ENCODE assay signal across 8 cellular contexts in genomic region chr4:16227462-16227868, GRCh38. TPM values are rescaled to one million over a fixed set of nuclear protein-coding genes. Genes with fewer than 3 reads are reported as not detected.
DNase-seq lines count a peak whose midpoint lies in the region; ATAC-seq, FAIRE-seq and TF ChIP-seq lines count a peak whose summit lies in the region.

No MANE protein-coding gene starts in this region.

- H3K27ac ChIP-seq in HUES48 (ENCODE audit: low read depth, low read length) (peak overlapping the region; percentile 92), neutrophil (peak overlapping the region; percentile 95)

- H3K4me1 ChIP-seq in HUES48 (ENCODE audit: control insufficient read depth, insufficient read depth, low read length): peaks cover 42% of the 10 kb centered on the region
- peaks cover 52 to 57% of the 10 kb centered on the region in 2 experiments for H3K4me1 ChIP-seq in neutrophil (ENCODE audit: control insufficient read depth in 1 of 2, insufficient read depth in 1 of 2, low read depth in 1 of 2, low read length in 1 of 2)

- peak; percentile 3 for ATAC-seq in GM18502 (IDR thresholded peaks at IDR 0.05; ENCODE audit: poor library complexity, unreplicated experiment)
- no peak for ATAC-seq in GM21526 (IDR thresholded peaks at IDR 0.05; ENCODE audit: low FRiP score, unreplicated experiment)

- H3K9ac ChIP-seq in HUES48 (ENCODE audit: low read depth, low read length): peak overlapping the region; percentile 88; the same call in 1 of the 2 replicates

- peak overlapping the region; percentile 70 for H3K4me3 ChIP-seq in HUES48 (ENCODE audit: low read depth, low read length)
- H3K4me3 ChIP-seq in neutrophil (ENCODE audit: low read depth in 1 of 2, low read length in 1 of 2): peak overlapping the region; percentile 73 to 77

- peak overlapping the region; percentile 95 for H3K4me3 Mint-ChIP-seq in activated T-helper 2 cell treated with anti-CD3 and anti-CD28 coated beads, Interferon-gamma antibody, Interleukin-2, Interleukin-4, amounts not matched to agents 10 μg/mL and 5 μg/mL and 100 μg/mL, durations not matched to agents 14 hours and 24 hours and 36 hours (ENCODE audit: low read depth)

- FAIRE-seq in HTR-8/SVneo (lab: Jason Lieb, UNC): no peak
- FAIRE-seq in urothelium cell line (lab: Jason Lieb, UNC): no peak

- no peaks in the 10 kb centered on the region for H3K36me3 ChIP-seq in HUES48 (ENCODE audit: control insufficient read depth, insufficient read depth, low read length)
- H3K36me3 ChIP-seq in neutrophil: no peaks in the 10 kb centered on the region

- peaks cover 50% of the 10 kb centered on the region for H3K4me1 Mint-ChIP-seq in activated T-helper 2 cell treated with anti-CD3 and anti-CD28 coated beads, Interferon-gamma antibody, Interleukin-2, Interleukin-4, amounts not matched to agents 10 μg/mL and 5 μg/mL and 100 μg/mL, durations not matched to agents 14 hours and 24 hours and 36 hours (ENCODE audit: low read depth)

- H3K27me3 ChIP-seq in HUES48 (ENCODE audit: control insufficient read depth, insufficient read depth, low read length): no peaks in the 10 kb centered on the region
- no peaks in the 10 kb centered on the region for H3K27me3 ChIP-seq in neutrophil

- H3K9me3 ChIP-seq in HUES48 (ENCODE audit: control insufficient read depth, insufficient read depth, low read length): no peaks in the 10 kb centered on the region
- H3K9me3 ChIP-seq in neutrophil: no peaks in the 10 kb centered on the region

- peak overlapping the region; percentile 98 for H3K27ac Mint-ChIP-seq in activated T-helper 2 cell treated with anti-CD3 and anti-CD28 coated beads, Interferon-gamma antibody, Interleukin-2, Interleukin-4, amounts not matched to agents 10 μg/mL and 5 μg/mL and 100 μg/mL, durations not matched to agents 14 hours and 24 hours and 36 hours

- DNase-seq in activated T-helper 2 cell treated with anti-CD3 and anti-CD28 coated beads, Interferon-gamma antibody, Interleukin-2, Interleukin-4, amounts not matched to agents 10 μg/mL and 5 μg/mL and 100 μg/mL, durations not matched to agents 14 hours and 24 hours and 36 hours (ENCODE audit: low spot score): no peak
- DNase-seq in globus pallidus (ENCODE audit: low spot score) (peak; percentile 54), HTR-8/SVneo (ENCODE audit: insufficient read length, low spot score) (no peak), urothelium cell line (ENCODE audit: low spot score) (no peak)

- peaks cover 33% of the 10 kb centered on the region for H3K36me3 Mint-ChIP-seq in activated T-helper 2 cell treated with anti-CD3 and anti-CD28 coated beads, Interferon-gamma antibody, Interleukin-2, Interleukin-4, amounts not matched to agents 10 μg/mL and 5 μg/mL and 100 μg/mL, durations not matched to agents 14 hours and 24 hours and 36 hours (ENCODE audit: low read depth)

- no peak for TF ChIP-seq CTCF in neutrophil (IDR thresholded peaks at IDR 0.05)

- intact Hi-C loops in activated T-helper 2 cell treated with anti-CD3 and anti-CD28 coated beads, Interferon-gamma antibody, Interleukin-2, Interleukin-4, amounts not matched to agents 10 μg/mL and 5 μg/mL and 100 μg/mL, durations not matched to agents 14 hours and 24 hours and 36 hours (cut with micrococcal nuclease): loop anchor here (5.0 to 10.0 kb wide), 5 partner anchors 35 to 1587 kb away; partner anchors contain the start of genes CPEB2, DCAF16, FBXL5 and NCAPG

- H3K27me3 Mint-ChIP-seq in activated T-helper 2 cell treated with anti-CD3 and anti-CD28 coated beads, Interferon-gamma antibody, Interleukin-2, Interleukin-4, amounts not matched to agents 10 μg/mL and 5 μg/mL and 100 μg/mL, durations not matched to agents 14 hours and 24 hours and 36 hours (ENCODE audit: low read depth): no peaks in the 10 kb centered on the region

- H3K9me3 Mint-ChIP-seq in activated T-helper 2 cell treated with anti-CD3 and anti-CD28 coated beads, Interferon-gamma antibody, Interleukin-2, Interleukin-4, amounts not matched to agents 10 μg/mL and 5 μg/mL and 100 μg/mL, durations not matched to agents 14 hours and 24 hours and 36 hours: no peaks in the 10 kb centered on the region

RNA-seq across cellular contexts. Expression of gene TAPT1, which starts 1.2 kb away (rescaled TPM):
- 28.1 and 32.9 TPM in 2 replicates for total RNA-seq in activated T-helper 2 cell treated with anti-CD3 and anti-CD28 coated beads, Interferon-gamma antibody, Interleukin-2, Interleukin-4, amounts not matched to agents 10 μg/mL and 5 μg/mL and 100 μg/mL, durations not matched to agents 14 hours and 24 hours and 36 hours
